1 cellular context compared by ENCODE assay signal in the genomic region with DNA sequence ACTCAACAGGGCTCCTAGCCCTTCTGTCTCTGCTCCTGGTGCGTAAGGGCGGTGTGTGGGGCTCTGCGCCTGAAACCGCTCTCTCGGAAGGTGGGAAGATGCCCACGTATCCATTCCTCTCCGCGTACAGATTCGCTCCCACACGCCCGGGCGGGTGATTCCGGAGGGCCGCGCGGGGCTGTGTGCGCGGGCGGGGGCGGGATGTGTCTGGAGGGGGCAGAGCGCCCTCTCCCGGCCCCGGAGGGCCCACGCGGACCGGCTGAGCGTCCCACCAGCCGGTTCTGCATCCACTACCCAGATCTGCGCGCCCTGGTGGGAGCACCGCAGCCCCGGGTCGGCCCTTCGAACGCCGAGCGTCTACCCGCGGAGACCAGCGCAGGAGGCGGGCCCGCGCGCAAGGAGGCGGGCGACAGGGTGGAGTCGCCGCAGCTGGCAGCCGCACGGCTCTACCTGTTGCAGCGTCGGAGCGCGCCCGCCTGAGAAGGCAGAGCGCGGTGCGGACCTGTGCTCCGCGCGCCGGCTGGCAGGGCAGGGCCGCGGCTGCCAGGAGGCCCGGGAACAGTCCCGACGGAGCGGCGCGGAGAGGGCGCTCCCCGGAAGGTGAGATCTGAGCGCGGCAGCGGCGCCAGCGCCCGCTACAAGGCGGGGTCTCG.
TF ChIP-seq lines count a peak whose summit lies in the region.

No MANE protein-coding gene starts in this region.

TF ChIP-seq in HCT116, 20 proteins besides CTCF, POLR2A, EP300 and RAD21 (continued from another document):
- TF ChIP-seq, protein P1, sequence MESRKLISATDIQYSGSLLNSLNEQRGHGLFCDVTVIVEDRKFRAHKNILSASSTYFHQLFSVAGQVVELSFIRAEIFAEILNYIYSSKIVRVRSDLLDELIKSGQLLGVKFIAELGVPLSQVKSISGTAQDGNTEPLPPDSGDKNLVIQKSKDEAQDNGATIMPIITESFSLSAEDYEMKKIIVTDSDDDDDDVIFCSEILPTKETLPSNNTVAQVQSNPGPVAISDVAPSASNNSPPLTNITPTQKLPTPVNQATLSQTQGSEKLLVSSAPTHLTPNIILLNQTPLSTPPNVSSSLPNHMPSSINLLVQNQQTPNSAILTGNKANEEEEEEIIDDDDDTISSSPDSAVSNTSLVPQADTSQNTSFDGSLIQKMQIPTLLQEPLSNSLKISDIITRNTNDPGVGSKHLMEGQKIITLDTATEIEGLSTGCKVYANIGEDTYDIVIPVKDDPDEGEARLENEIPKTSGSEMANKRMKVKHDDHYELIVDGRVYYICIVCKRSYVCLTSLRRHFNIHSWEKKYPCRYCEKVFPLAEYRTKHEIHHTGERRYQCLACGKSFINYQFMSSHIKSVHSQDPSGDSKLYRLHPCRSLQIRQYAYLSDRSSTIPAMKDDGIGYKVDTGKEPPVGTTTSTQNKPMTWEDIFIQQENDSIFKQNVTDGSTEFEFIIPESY (IDR thresholded peaks at IDR 0.05; ENCODE audit: extremely low read depth, insufficient replicate concordance, low read length): no peak
- TF ChIP-seq SRF (IDR thresholded peaks at IDR 0.05; ENCODE audit: low read depth): no peak
- TF ChIP-seq, protein P2, sequence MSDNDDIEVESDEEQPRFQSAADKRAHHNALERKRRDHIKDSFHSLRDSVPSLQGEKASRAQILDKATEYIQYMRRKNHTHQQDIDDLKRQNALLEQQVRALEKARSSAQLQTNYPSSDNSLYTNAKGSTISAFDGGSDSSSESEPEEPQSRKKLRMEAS (IDR thresholded peaks at IDR 0.05): peak; percentile 52; the same call in 1 of the 2 replicates
- peak; percentile 95 for TF ChIP-seq EGR1 (IDR thresholded peaks at IDR 0.05; ENCODE audit: low read depth)
- TF ChIP-seq, protein P3, sequence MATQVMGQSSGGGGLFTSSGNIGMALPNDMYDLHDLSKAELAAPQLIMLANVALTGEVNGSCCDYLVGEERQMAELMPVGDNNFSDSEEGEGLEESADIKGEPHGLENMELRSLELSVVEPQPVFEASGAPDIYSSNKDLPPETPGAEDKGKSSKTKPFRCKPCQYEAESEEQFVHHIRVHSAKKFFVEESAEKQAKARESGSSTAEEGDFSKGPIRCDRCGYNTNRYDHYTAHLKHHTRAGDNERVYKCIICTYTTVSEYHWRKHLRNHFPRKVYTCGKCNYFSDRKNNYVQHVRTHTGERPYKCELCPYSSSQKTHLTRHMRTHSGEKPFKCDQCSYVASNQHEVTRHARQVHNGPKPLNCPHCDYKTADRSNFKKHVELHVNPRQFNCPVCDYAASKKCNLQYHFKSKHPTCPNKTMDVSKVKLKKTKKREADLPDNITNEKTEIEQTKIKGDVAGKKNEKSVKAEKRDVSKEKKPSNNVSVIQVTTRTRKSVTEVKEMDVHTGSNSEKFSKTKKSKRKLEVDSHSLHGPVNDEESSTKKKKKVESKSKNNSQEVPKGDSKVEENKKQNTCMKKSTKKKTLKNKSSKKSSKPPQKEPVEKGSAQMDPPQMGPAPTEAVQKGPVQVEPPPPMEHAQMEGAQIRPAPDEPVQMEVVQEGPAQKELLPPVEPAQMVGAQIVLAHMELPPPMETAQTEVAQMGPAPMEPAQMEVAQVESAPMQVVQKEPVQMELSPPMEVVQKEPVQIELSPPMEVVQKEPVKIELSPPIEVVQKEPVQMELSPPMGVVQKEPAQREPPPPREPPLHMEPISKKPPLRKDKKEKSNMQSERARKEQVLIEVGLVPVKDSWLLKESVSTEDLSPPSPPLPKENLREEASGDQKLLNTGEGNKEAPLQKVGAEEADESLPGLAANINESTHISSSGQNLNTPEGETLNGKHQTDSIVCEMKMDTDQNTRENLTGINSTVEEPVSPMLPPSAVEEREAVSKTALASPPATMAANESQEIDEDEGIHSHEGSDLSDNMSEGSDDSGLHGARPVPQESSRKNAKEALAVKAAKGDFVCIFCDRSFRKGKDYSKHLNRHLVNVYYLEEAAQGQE (IDR thresholded peaks at IDR 0.05; ENCODE audit: low read depth): no peak
